ENCODE assay signal across 8 cellular contexts in genomic region chr17:45135192-45135977, GRCh38. TPM values are rescaled to one million over a fixed set of nuclear protein-coding genes. Genes with fewer than 3 reads are reported as not detected.
DNase-seq lines count a peak whose midpoint lies in the region; ATAC-seq and TF ChIP-seq lines count a peak whose summit lies in the region.

Gene ACBD4, plus strand, starts transcription at chr17:45135687. Its CDS starts 458 bp downstream, at chr17:45136145.

- DNase-seq in NCI-H1092 treated with DMSO at 0.1 percent for 48 hours (lab: John Stamatoyannopoulos, UW) (peak; percentile 89), SKM-1 treated with dmso at 0.1 percent for 144 hours (lab: John Stamatoyannopoulos, UW; ENCODE audit: unreplicated experiment) (peak; percentile 98), glutamatergic neuron (peak; percentile 96), osteocyte (ENCODE audit: extremely low spot score, unreplicated experiment) (peak; percentile 99), thyroid gland (peak; percentile 96 to 97)
- DNase-seq in activated naive CD8-positive, alpha-beta T cell treated with anti-CD3 and anti-CD28 coated beads for 36 hours: peak; percentile 95

- peak; percentile 87 for ATAC-seq in HG02610 (IDR thresholded peaks at IDR 0.05; ENCODE audit: unreplicated experiment)

- peak within 1 kb of the TSS; percentile 29 to 47 (median 41) for H3K4me3 ChIP-seq in thyroid gland (replicated peaks in 1 of 3)

- no peaks in the 10 kb centered on the region for H3K9me3 Mint-ChIP-seq in activated naive CD8-positive, alpha-beta T cell treated with anti-CD3 and anti-CD28 coated beads for 36 hours
- H3K9me3 Mint-ChIP-seq in glutamatergic neuron (ENCODE audit: unreplicated experiment): peaks cover 4% of the 10 kb centered on the region
- H3K9me3 Mint-ChIP-seq in osteocyte (ENCODE audit: unreplicated experiment): no peaks in the 10 kb centered on the region

- H3K27me3 Mint-ChIP-seq in activated naive CD8-positive, alpha-beta T cell treated with anti-CD3 and anti-CD28 coated beads for 36 hours: peaks cover 6% of the 10 kb centered on the region
- peaks cover 4% of the 10 kb centered on the region for H3K27me3 Mint-ChIP-seq in glutamatergic neuron (ENCODE audit: unreplicated experiment)
- H3K27me3 Mint-ChIP-seq in osteocyte (ENCODE audit: unreplicated experiment): no peaks in the 10 kb centered on the region

- 3 to 10% methylated on average over 26 to 38 of the region's 40 CpGs for WGBS in thyroid gland, 2 donors

- H3K27me3 ChIP-seq in thyroid gland: no peaks in the 10 kb centered on the region

- peak in 1 of 2 donors; percentile 68 for TF ChIP-seq POLR2A in thyroid gland (IDR thresholded peaks at IDR 0.05)

- peak within 1 kb of the TSS; percentile 90 for H3K4me3 Mint-ChIP-seq in activated naive CD8-positive, alpha-beta T cell treated with anti-CD3 and anti-CD28 coated beads for 36 hours
- H3K4me3 Mint-ChIP-seq in glutamatergic neuron (ENCODE audit: unreplicated experiment): peak within 1 kb of the TSS; percentile 65
- peak within 1 kb of the TSS; percentile 76 for H3K4me3 Mint-ChIP-seq in osteocyte (ENCODE audit: unreplicated experiment)

- H3K27ac ChIP-seq in thyroid gland: peak within 1 kb of the TSS in 2 of 3 donors; percentile 24 to 84

- peaks cover 19 to 31% of the 10 kb centered on the region in 2 donors for H3K4me1 ChIP-seq in thyroid gland

- intact Hi-C loops in thyroid gland (cut with DNase I): loop anchor here (5.0 kb wide), 1 partner anchor 62 kb away; no protein-coding TSS in a partner anchor

- peak; percentile 92 for TF ChIP-seq CTCF in GM12801 (IDR thresholded peaks at IDR 0.05; ENCODE audit: extremely low read depth, insufficient read length)
- peak; percentile 100 for TF ChIP-seq CTCF in glutamatergic neuron (IDR thresholded peaks at IDR 0.05; ENCODE audit: partially characterized antibody, unreplicated experiment)
- TF ChIP-seq CTCF in osteocyte (IDR thresholded peaks at IDR 0.05): peak; percentile 100
- peak; percentile 99 to 100 (median 100) for TF ChIP-seq CTCF in thyroid gland (IDR thresholded peaks at IDR 0.05)

- no peaks in the 10 kb centered on the region for H3K36me3 ChIP-seq in thyroid gland

- H3K27ac Mint-ChIP-seq in activated naive CD8-positive, alpha-beta T cell treated with anti-CD3 and anti-CD28 coated beads for 36 hours: peak within 1 kb of the TSS; percentile 78
- H3K27ac Mint-ChIP-seq in glutamatergic neuron (ENCODE audit: unreplicated experiment) (no peak within 1 kb of the TSS), osteocyte (ENCODE audit: unreplicated experiment) (peak within 1 kb of the TSS; percentile 38)

- no peaks in the 10 kb centered on the region for H3K9me3 ChIP-seq in thyroid gland

- H3K4me1 Mint-ChIP-seq in activated naive CD8-positive, alpha-beta T cell treated with anti-CD3 and anti-CD28 coated beads for 36 hours: peaks cover 10% of the 10 kb centered on the region
- H3K4me1 Mint-ChIP-seq in glutamatergic neuron (ENCODE audit: low read depth, unreplicated experiment): peaks cover 4% of the 10 kb centered on the region
- peaks cover 27% of the 10 kb centered on the region for H3K4me1 Mint-ChIP-seq in osteocyte (ENCODE audit: unreplicated experiment)

- H3K36me3 Mint-ChIP-seq in activated naive CD8-positive, alpha-beta T cell treated with anti-CD3 and anti-CD28 coated beads for 36 hours: no peaks in the 10 kb centered on the region
- H3K36me3 Mint-ChIP-seq in glutamatergic neuron (ENCODE audit: unreplicated experiment) (no peaks in the 10 kb centered on the region), osteocyte (ENCODE audit: unreplicated experiment) (no peaks in the 10 kb centered on the region)

RNA-seq across cellular contexts. Expression of gene ACBD4, which starts in this region (rescaled TPM):
- 1 to 10 TPM; 8.6 to 8.9 TPM for total RNA-seq in activated naive CD8-positive, alpha-beta T cell treated with anti-CD3 and anti-CD28 coated beads for 36 hours
- total RNA-seq in glutamatergic neuron (ENCODE audit: unreplicated experiment): 3.7 TPM
- total RNA-seq in osteocyte: 8.1 and 10.6 TPM in 2 replicates
- 10 to 100 TPM; 16.7 to 20.4 (median 17.7) TPM for total RNA-seq in thyroid gland

Comparison
In these comparisons a context has a peak if more than half of its experiments do, and no peak if none do; other contexts are left out.
1. Peak in every context shown above with its lines: DNase-seq, ATAC-seq, H3K4me3 ChIP-seq and H3K27ac ChIP-seq.